Comparison of ENCODE assay signal across 9 cellular contexts in genomic region chr13:52862358-52863206, GRCh38. TPM values are rescaled to one million over a fixed set of nuclear protein-coding genes. Genes with fewer than 3 reads are reported as not detected.
DNase-seq lines count a peak whose midpoint lies in the region; ATAC-seq and TF ChIP-seq lines count a peak whose summit lies in the region.
"Had no signal": no experiment of that assay in that cellular context is flagged by ENCODE, and none has a peak within 500 bp of the region (broad histone marks: within the 10 kb centered on the region; RNA-seq: fewer than 3 reads in every experiment).

No MANE protein-coding gene starts in this region.

- H3K4me3 ChIP-seq in HCT116 (replicated peaks in 1 of 2; ENCODE audit: low read depth in 1 of 2, low read length in 2 of 2) (no peak overlapping the region), SU-DHL-6 (ENCODE audit: insufficient read depth, low read length, poor library complexity, severe bottlenecking) (no peak overlapping the region), liver (ENCODE audit: low read depth in 1 of 3, low read length in 3 of 3) (no peak overlapping the region), gastrocnemius medialis (no peak overlapping the region)
- H3K4me3 ChIP-seq: SJCRH30 had no signal

- ATAC-seq in HCT116 (peak; percentile 90), HG03520 (IDR thresholded peaks at IDR 0.05; ENCODE audit: unreplicated experiment) (no peak), gastrocnemius medialis (no peak)

- no peak for TF ChIP-seq POLR2A in HCT116 (IDR thresholded peaks at IDR 0.05; ENCODE audit: borderline replicate concordance, extremely low read depth, insufficient read depth, insufficient read length)
- TF ChIP-seq POLR2A in gastrocnemius medialis (IDR thresholded peaks at IDR 0.05), result no peak

- H4K20me1 ChIP-seq in HCT116 (ENCODE audit: insufficient read depth) (no peaks in the 10 kb centered on the region), SU-DHL-6 (ENCODE audit: low read depth, low read length) (no peaks in the 10 kb centered on the region)

- no TSS peak for BruUV-seq in HCT116 (replicated peaks; lab: Mats Ljungman, UMichigan)

- no peak overlapping the region for H2AFZ ChIP-seq in HCT116 (ENCODE audit: low read depth, low read length, poor library complexity, severe bottlenecking)
- no peak overlapping the region for H2AFZ ChIP-seq in SU-DHL-6 (ENCODE audit: low read depth, low read length, severe bottlenecking)

- H3K36me3 ChIP-seq in HCT116 (ENCODE audit: control insufficient read depth in 1 of 2, insufficient read depth in 2 of 2, low read length in 2 of 2) (no peaks in the 10 kb centered on the region), SU-DHL-6 (ENCODE audit: low read length) (no peaks in the 10 kb centered on the region), liver (ENCODE audit: control insufficient read depth in 4 of 4, insufficient read depth in 3 of 4, low read depth in 1 of 4, low read length in 3 of 4) (no peaks in the 10 kb centered on the region), gastrocnemius medialis (no peaks in the 10 kb centered on the region)
- H3K36me3 ChIP-seq: SJCRH30 had no signal

- H3K9ac ChIP-seq in HCT116 (ENCODE audit: low read length) (no peak overlapping the region), SU-DHL-6 (ENCODE audit: low read length) (no peak overlapping the region), liver (ENCODE audit: low read depth in 1 of 2, low read length in 2 of 2) (no peak overlapping the region)

- H3K79me2 ChIP-seq in HCT116 (ENCODE audit: insufficient read depth, low read length) (no peaks in the 10 kb centered on the region), SU-DHL-6 (ENCODE audit: insufficient read depth, low read length) (no peaks in the 10 kb centered on the region)

- in situ Hi-C loops in gastrocnemius medialis (cut with MboI; ENCODE audit: low sequenced_read_pairs in 4 of 4), result no loop called here

- peak; percentile 9 to 88 (median 83); a peak in 4 of 6 replicates for TF ChIP-seq CTCF in HCT116 (IDR thresholded peaks at IDR 0.05 in 2 of 3, conservative IDR thresholded peaks at IDR 0.05 in 1 of 3; ENCODE audit: borderline replicate concordance in 1 of 3, insufficient read depth in 1 of 3, low read depth in 2 of 3, low read length in 2 of 3)
- TF ChIP-seq CTCF in SU-DHL-6 (IDR thresholded peaks at IDR 0.05; ENCODE audit: insufficient read depth, low read length, poor library complexity, severe bottlenecking), result peak; percentile 69
- TF ChIP-seq CTCF in liver (IDR thresholded peaks at IDR 0.05; ENCODE audit: low read depth, low read length, missing input control), result peak; percentile 40
- TF ChIP-seq CTCF in gastrocnemius medialis (IDR thresholded peaks at IDR 0.05 in 4 of 5, conservative IDR thresholded peaks at IDR 0.05 in 1 of 5), result peak in 1 of 5 experiments; percentile 32

- H3K27me3 ChIP-seq in HCT116 (ENCODE audit: insufficient read depth, low read length) (peaks cover 30% of the 10 kb centered on the region; the same call in 1 of the 2 replicates), SU-DHL-6 (ENCODE audit: low read length) (no peaks in the 10 kb centered on the region), liver (ENCODE audit: control insufficient read depth in 4 of 4, insufficient read depth in 4 of 4, low read length in 3 of 4) (peaks cover 0 to 5% (median 1%) of the 10 kb centered on the region in 4 donors), gastrocnemius medialis (peaks cover 0 to 2% (median 0%) of the 10 kb centered on the region in 3 donors)
- H3K27me3 ChIP-seq: SJCRH30 had no signal

- TF ChIP-seq RAD21 in HCT116 (IDR thresholded peaks at IDR 0.05; ENCODE audit: low read depth), result peak; percentile 17; the same call in 1 of the 2 replicates
- TF ChIP-seq RAD21 in liver (IDR thresholded peaks at IDR 0.05), result peak; percentile 17 to 42

- RAD21 ChIA-PET in HCT116 (lab: Charles Lee; ENCODE audit: low non-redundant PET in 1 of 2, low total read pairs in 2 of 2, uncharacterized antibody in 2 of 2, unreplicated experiment in 2 of 2), result interaction anchor here in 1 of 2 experiments (0.9 kb wide), 1 partner anchor 105 kb away, joined by 3 read pairs; no protein-coding TSS in a partner anchor

- no peak overlapping the region for H3K4me2 ChIP-seq in HCT116 (ENCODE audit: low read length)
- no peak overlapping the region for H3K4me2 ChIP-seq in SU-DHL-6 (ENCODE audit: low read depth, low read length, poor library complexity, severe bottlenecking)

- no peaks in the 10 kb centered on the region for H3K4me1 ChIP-seq in HCT116 (ENCODE audit: control insufficient read depth in 1 of 2, insufficient read depth in 2 of 2, low read length in 2 of 2)
- H3K4me1 ChIP-seq in liver (ENCODE audit: control insufficient read depth in 4 of 4, insufficient read depth in 4 of 4, low read length in 3 of 4), result no peaks in the 10 kb centered on the region
- no peaks in the 10 kb centered on the region for H3K4me1 ChIP-seq in gastrocnemius medialis
- H3K4me1 ChIP-seq: SJCRH30 had no signal

- H3K9me3 ChIP-seq in HCT116 (ENCODE audit: control insufficient read depth in 1 of 2, insufficient read depth in 1 of 2, low read depth in 1 of 2, low read length in 2 of 2) (no peaks in the 10 kb centered on the region), SU-DHL-6 (ENCODE audit: insufficient read depth, low read length) (no peaks in the 10 kb centered on the region), liver (ENCODE audit: control insufficient read depth in 4 of 4, low read length in 3 of 4) (no peaks in the 10 kb centered on the region), gastrocnemius medialis (no peaks in the 10 kb centered on the region)
- H3K9me3 ChIP-seq: SJCRH30 had no signal

- peak; percentile 69 for DNase-seq in DMS53 (lab: John Stamatoyannopoulos, UW)
- DNase-seq in HCT116 (ENCODE audit: low read depth, low spot score), result peak; percentile 24
- no peak for DNase-seq in NCI-H128 (lab: John Stamatoyannopoulos, UW; ENCODE audit: unreplicated experiment)
- no peak for DNase-seq in hepatic stellate cell (ENCODE audit: low spot score)
- DNase-seq in gastrocnemius medialis, result no peak

- WGBS in liver, result 38% methylated on average over 3 of the region's 3 CpGs

- POLR2A ChIA-PET in HCT116 (lab: Charles Lee), result no interaction called here

- no peaks in the 10 kb centered on the region for H3F3A ChIP-seq in SU-DHL-6 (ENCODE audit: insufficient read depth)

- intact Hi-C loops in HCT116 (cut with micrococcal nuclease), result loop anchor here (2.0 kb wide), 1 partner anchor 106 kb away; no protein-coding TSS in a partner anchor
- intact Hi-C loops in gastrocnemius medialis (cut with DNase I; ENCODE audit: low total_unique reads), result no loop called here

- H3K9me2 ChIP-seq in HCT116 (ENCODE audit: insufficient read depth) (no peaks in the 10 kb centered on the region), SU-DHL-6 (replicated peaks; ENCODE audit: insufficient read depth, low read length) (no peaks in the 10 kb centered on the region)

- H3K27ac ChIP-seq in HCT116 (ENCODE audit: low read depth, low read length), result no peak overlapping the region
- no peak overlapping the region for H3K27ac ChIP-seq in SU-DHL-6 (ENCODE audit: low read depth, low read length)
- no peak overlapping the region for H3K27ac ChIP-seq in liver (ENCODE audit: low read depth in 1 of 2, low read length in 2 of 2)
- H3K27ac ChIP-seq in gastrocnemius medialis, result no peak overlapping the region
- H3K27ac ChIP-seq: SJCRH30 had no signal

- CTCF ChIA-PET in HCT116 (lab: Charles Lee), result interaction anchor here (1.6 kb wide), 1 partner anchor 106 kb away, joined by 4 read pairs; no protein-coding TSS in a partner anchor

TF ChIP-seq in HCT116, 20 proteins besides CTCF, POLR2A, EP300 and RAD21:
- no peak for TF ChIP-seq EGR1 (IDR thresholded peaks at IDR 0.05; ENCODE audit: low read depth)
- no peak for TF ChIP-seq ZNF274 (IDR thresholded peaks at IDR 0.05; ENCODE audit: low read depth, low read length)
- no peak for TF ChIP-seq ATF3 (IDR thresholded peaks at IDR 0.05)
- TF ChIP-seq CEBPB (IDR thresholded peaks at IDR 0.05; ENCODE audit: low read depth), result no peak
- TF ChIP-seq ZFX (IDR thresholded peaks at IDR 0.05), result no peak

TF ChIP-seq in liver, 16 proteins besides CTCF, POLR2A, EP300 and RAD21 (continues in another document):
- TF ChIP-seq HNF4A (conservative IDR thresholded peaks at IDR 0.05) (no peak), TAF1 (conservative IDR thresholded peaks at IDR 0.05) (no peak), MAX (IDR thresholded peaks at IDR 0.05) (no peak), RXRA (IDR thresholded peaks at IDR 0.05) (no peak), SP1 (IDR thresholded peaks at IDR 0.05) (no peak), FOXA2 (IDR thresholded peaks at IDR 0.05) (no peak), ZBTB33 (IDR thresholded peaks at IDR 0.05) (no peak), NR2F2 (IDR thresholded peaks at IDR 0.05) (no peak), ATF3 (IDR thresholded peaks at IDR 0.05) (no peak), GABPA (IDR thresholded peaks at IDR 0.05 in 1 of 2, conservative IDR thresholded peaks at IDR 0.05 in 1 of 2) (no peak)

RNA-seq across cellular contexts. Expression of gene PCDH8, which starts 14.1 kb away (rescaled TPM):
- total RNA-seq in HCT116 (2021; ENCODE audit: unreplicated experiment), result not detected
- not detected in 2 replicates for polyA plus RNA-seq in HCT116 (2012)
- not detected for total RNA-seq in liver
- not detected for polyA plus RNA-seq in liver
- total RNA-seq in gastrocnemius medialis, result under 1 TPM in 1 of 4 donors, not detected in 3; 0.39 TPM

Comparison
In these comparisons a context has a peak if more than half of its experiments do, and no peak if none do; other contexts are left out.
1. DNase-seq: peak in DMS53 (single experiment) and HCT116 (single experiment); none in NCI-H128 (single experiment), hepatic stellate cell (single experiment) and gastrocnemius medialis (0 of 2).